16 cellular contexts compared by ENCODE assay signal in genomic region chr10:109982812-109983211, GRCh38. TPM values are rescaled to one million over a fixed set of nuclear protein-coding genes. Genes with fewer than 3 reads are reported as not detected.
DNase-seq lines count a peak whose midpoint lies in the region; ATAC-seq, FAIRE-seq and TF ChIP-seq lines count a peak whose summit lies in the region.
"Had no signal": no experiment of that assay in that cellular context is flagged by ENCODE, and none has a peak within 500 bp of the region (broad histone marks: within the 10 kb centered on the region; RNA-seq: fewer than 3 reads in every experiment).

No MANE protein-coding gene starts in this region.

- no peak for TF ChIP-seq CTCF in coronary artery (IDR thresholded peaks at IDR 0.05)
- no peak for TF ChIP-seq CTCF in left lung (IDR thresholded peaks at IDR 0.05)
- TF ChIP-seq CTCF in tibial artery (IDR thresholded peaks at IDR 0.05): no peak

- H3K27ac ChIP-seq in angular gyrus (ENCODE audit: low read depth, low read length) (peak overlapping the region; percentile 35), coronary artery (peak overlapping the region; percentile 5 to 27), left lung (peak overlapping the region; percentile 35 to 46), tibial artery (peak overlapping the region; percentile 37 to 46)
- H3K27ac ChIP-seq: BLaER1, HL-60 had no signal

- no peaks in the 10 kb centered on the region for H3K36me3 ChIP-seq in left lung
- no peaks in the 10 kb centered on the region for H3K36me3 ChIP-seq in tibial artery
- H3K36me3 ChIP-seq: BLaER1 had no signal

- no peak overlapping the region for H3K4me3 ChIP-seq in coronary artery
- no peak overlapping the region for H3K4me3 ChIP-seq in left lung
- H3K4me3 ChIP-seq in tibial artery: no peak overlapping the region
- H3K4me3 ChIP-seq: BLaER1 had no signal

- no peak for ATAC-seq in left lung
- ATAC-seq in GM21737 (IDR thresholded peaks at IDR 0.05; ENCODE audit: unreplicated experiment): no peak
- no peak for ATAC-seq in GM21367 (IDR thresholded peaks at IDR 0.05; ENCODE audit: unreplicated experiment)

- intact Hi-C loops in left lung (cut with DNase I): no loop called here
- intact Hi-C loops in tibial artery (cut with DNase I; ENCODE audit: low total_unique reads): no loop called here

- H3K27me3 ChIP-seq in left lung (no peaks in the 10 kb centered on the region), tibial artery (no peaks in the 10 kb centered on the region)
- H3K27me3 ChIP-seq: BLaER1 had no signal

- peaks cover 5 to 9% of the 10 kb centered on the region in 2 donors for H3K4me1 ChIP-seq in left lung
- peaks cover 0 to 45% (median 9%) of the 10 kb centered on the region in 4 donors for H3K4me1 ChIP-seq in tibial artery

- no peak for DNase-seq in coronary artery (ENCODE audit: low spot score)
- DNase-seq in left lung: no peak
- no peak for DNase-seq in tibial artery
- no peak for DNase-seq in urothelium cell line (ENCODE audit: low spot score)
- DNase-seq: DMS153, EL, NCI-H1436 treated with DMSO at 0.1 percent for 48 hours, NCI-H2081 treated with DMSO at 0.1 percent for 48 hours, NCI-H524, SHP77 had no signal

- no peak for FAIRE-seq in urothelium cell line (lab: Jason Lieb, UNC)
- FAIRE-seq: RCC 7860 had no signal

- H3K9me3 ChIP-seq in left lung: peaks cover 0 to 6% of the 10 kb centered on the region in 2 donors
- H3K9me3 ChIP-seq in tibial artery: no peaks in the 10 kb centered on the region

RNA-seq across cellular contexts. Expression of gene ADD3, which starts 25.0 kb away (rescaled TPM):
- total RNA-seq in left lung: 10 to 100 TPM; 62.0 to 77.6 TPM

RNA-seq across cellular contexts. Expression of gene XPNPEP1, which starts 59.5 kb away (rescaled TPM):
- 10 to 100 TPM; 49.0 to 50.7 TPM for total RNA-seq in left lung
